ENCODE assay signal across 9 cellular contexts in genomic region chr22:46681010-46681409, GRCh38. TPM values are rescaled to one million over a fixed set of nuclear protein-coding genes. Genes with fewer than 3 reads are reported as not detected.
DNase-seq lines count a peak whose midpoint lies in the region; ATAC-seq and TF ChIP-seq lines count a peak whose summit lies in the region.
"Had no signal": no experiment of that assay in that cellular context is flagged by ENCODE, and none has a peak within 500 bp of the region (broad histone marks: within the 10 kb centered on the region; RNA-seq: fewer than 3 reads in every experiment).

No MANE protein-coding gene starts in this region.

- POLR2A ChIA-PET in HEK293 (lab: Yijun Ruan, JAX): no interaction called here

- DNase-seq in NCI-H1105 treated with DMSO at 0.1 percent for 48 hours (lab: John Stamatoyannopoulos, UW) (peak; percentile 1), NCI-H1105 (lab: John Stamatoyannopoulos, UW) (no peak), kidney epithelial cell (ENCODE audit: low read depth) (no peak), KG1 (lab: John Stamatoyannopoulos, UW) (no peak), GDM1 (lab: John Stamatoyannopoulos, UW) (no peak)
- DNase-seq: NCI-H2107 had no signal

- TF ChIP-seq CTCF in HEK293 (tag by site-specific recombination; IDR thresholded peaks at IDR 0.05) (no peak), VCaP (conservative IDR thresholded peaks at IDR 0.05) (0 out of 2 replicates have a peak, but pooled peaks have one; percentile 7), kidney epithelial cell (IDR thresholded peaks at IDR 0.05; ENCODE audit: insufficient read depth, low read length, poor library complexity, severe bottlenecking) (peak; percentile 23)

- CTCF ChIA-PET in HEK293 (lab: Yijun Ruan, JAX): interaction anchor here (0.6 to 1.4 kb wide), 5 partner anchors 11 to 397 kb away, joined by 3 to 4 read pairs (median 3); no protein-coding TSS in a partner anchor

- ATAC-seq in GM19463 (IDR thresholded peaks at IDR 0.05; ENCODE audit: unreplicated experiment): no peak

- H3K27me3 ChIP-seq in kidney epithelial cell (ENCODE audit: control insufficient read depth, insufficient read depth, low read length): no peaks in the 10 kb centered on the region

- no peaks in the 10 kb centered on the region for H3K4me1 ChIP-seq in HEK293 (ENCODE audit: control insufficient read depth, insufficient read depth, low read length)

- H3K36me3 ChIP-seq in HEK293 (ENCODE audit: control insufficient read depth in 2 of 2, insufficient read depth in 1 of 2, low read length in 2 of 2): peaks cover 0 to 22% of the 10 kb centered on the region in 2 experiments; a peak in 1 of 3 replicates
- H3K36me3 ChIP-seq in kidney epithelial cell (ENCODE audit: control insufficient read depth, insufficient read depth, low read length): no peaks in the 10 kb centered on the region

- H3K4me3 ChIP-seq in HEK293 (ENCODE audit: low read depth, low read length) (no peak overlapping the region), kidney epithelial cell (ENCODE audit: low read depth, low read length) (no peak overlapping the region)

- H3K9me3 ChIP-seq in HEK293 (ENCODE audit: control insufficient read depth, insufficient read depth, low read depth, low read length): no peaks in the 10 kb centered on the region

- no peak overlapping the region for H3K27ac ChIP-seq in HEK293 (ENCODE audit: extremely low read depth, low read depth, low read length)
- no peak overlapping the region for H3K27ac ChIP-seq in VCaP

TF ChIP-seq in HEK293, 187 proteins besides CTCF, POLR2A, EP300 and RAD21:
- TF ChIP-seq SCRT2 (tag by site-specific recombination; IDR thresholded peaks at IDR 0.05): peak; percentile 36; the same call in 1 of the 2 replicates
- TF ChIP-seq PRDM1 (tag by site-specific recombination; IDR thresholded peaks at IDR 0.05): no peak
- TF ChIP-seq ZFHX2 (tag by site-specific recombination; conservative IDR thresholded peaks at IDR 0.05): peak; percentile 92
- TF ChIP-seq HIC1 (tag by site-specific recombination; IDR thresholded peaks at IDR 0.05): no peak
- TF ChIP-seq ZNF121 (tag by site-specific recombination; IDR thresholded peaks at IDR 0.05): no peak
- peak; percentile 88 for TF ChIP-seq EGR2 (tag by site-specific recombination; IDR thresholded peaks at IDR 0.05; ENCODE audit: low read depth)
- no peak for TF ChIP-seq ZNF555 (tag by site-specific recombination; conservative IDR thresholded peaks at IDR 0.05)
- no peak for TF ChIP-seq ZNF837 (tag by site-specific recombination; IDR thresholded peaks at IDR 0.05)

RNA-seq across cellular contexts. Expression of gene CERK, which starts 57.0 kb away (rescaled TPM):
- total RNA-seq in kidney epithelial cell: 46.3 and 48.9 TPM in 2 replicates
